In genomic region chr11:83073248-83073647, GRCh38 we compare ENCODE assay signal across 9 cellular contexts. TPM values are rescaled to one million over a fixed set of nuclear protein-coding genes. Genes with fewer than 3 reads are reported as not detected.
DNase-seq lines count a peak whose midpoint lies in the region; ATAC-seq and TF ChIP-seq lines count a peak whose summit lies in the region.
"Had no signal": no experiment of that assay in that cellular context is flagged by ENCODE, and none has a peak within 500 bp of the region (broad histone marks: within the 10 kb centered on the region; RNA-seq: fewer than 3 reads in every experiment).

No MANE protein-coding gene starts in this region.

- H3K79me2 ChIP-seq in OCI-LY3 (ENCODE audit: low read length): peaks cover 86% of the 10 kb centered on the region

- peaks cover 62% of the 10 kb centered on the region for H3K36me3 ChIP-seq in OCI-LY3 (replicated peaks; ENCODE audit: low read depth, low read length)
- peaks cover 0 to 12% of the 10 kb centered on the region in 2 donors for H3K36me3 ChIP-seq in gastrocnemius medialis

- TF ChIP-seq POLR2A in gastrocnemius medialis (IDR thresholded peaks at IDR 0.05): no peak

- no peak for DNase-seq in foreskin fibroblast
- no peak for DNase-seq in gastrocnemius medialis
- DNase-seq in middle frontal gyrus (ENCODE audit: extremely low spot score, low spot score): no peak
- DNase-seq in GM19238 (ENCODE audit: insufficient read length, low spot score): no peak
- DNase-seq in activated effector memory CD4-positive, alpha-beta T cell treated with anti-CD3 and anti-CD28 coated beads, Interleukin-2, amount 50 U/mL, for 16 hours: no peak

- no peaks in the 10 kb centered on the region for H3K9me3 ChIP-seq in OCI-LY3 (ENCODE audit: insufficient read depth, low read length)
- no peaks in the 10 kb centered on the region for H3K9me3 ChIP-seq in gastrocnemius medialis

- H3K4me2 ChIP-seq in OCI-LY3 (ENCODE audit: low read length): peak overlapping the region; percentile 90

- ATAC-seq in gastrocnemius medialis (no peak), HG02973 (IDR thresholded peaks at IDR 0.05; ENCODE audit: unreplicated experiment) (no peak)
- ATAC-seq: natural killer cell treated with Interleukin-12 subunit alpha and Interleukin-12 subunit beta and Interleukin-15 and Interleukin-18, amount 100 ng/mL, for 72 hours had no signal

- intact Hi-C loops in gastrocnemius medialis (cut with DNase I; ENCODE audit: low total_unique reads): loop anchor here (5.0 to 10.0 kb wide), 3 partner anchors 71 to 168 kb away; partner anchors contain the start of genes DDIAS and PRCP

- TF ChIP-seq CTCF in OCI-LY3 (IDR thresholded peaks at IDR 0.05; ENCODE audit: low read depth, low read length): no peak
- no peak for TF ChIP-seq CTCF in foreskin fibroblast (IDR thresholded peaks at IDR 0.05; ENCODE audit: low read depth, low read length)
- TF ChIP-seq CTCF in gastrocnemius medialis (IDR thresholded peaks at IDR 0.05 in 4 of 5, conservative IDR thresholded peaks at IDR 0.05 in 1 of 5): no peak

- peak overlapping the region; percentile 69 for H3K27ac ChIP-seq in OCI-LY3 (ENCODE audit: low read length)
- peak overlapping the region; percentile 87 to 98 (median 96) for H3K27ac ChIP-seq in gastrocnemius medialis

- no peak overlapping the region for H2AFZ ChIP-seq in OCI-LY3 (ENCODE audit: low read depth, low read length)

- H3K4me1 ChIP-seq in OCI-LY3 (ENCODE audit: low read length) (peaks cover 28% of the 10 kb centered on the region), gastrocnemius medialis (peaks cover 40 to 53% of the 10 kb centered on the region in 2 donors)

- in situ Hi-C loops in gastrocnemius medialis (cut with MboI; ENCODE audit: low sequenced_read_pairs in 4 of 4): loop anchor here in 3 of 4 donors (10.0 to 25.0 kb wide), 5 partner anchors 82 to 212 kb away; partner anchors contain the start of genes PCF11 (in 2 of the 3), CCDC90B (in 1 of the 3), DDIAS (in 1 of the 3) and PRCP (in 1 of the 3)

- H3K9ac ChIP-seq in OCI-LY3 (ENCODE audit: low read length): peak overlapping the region; percentile 95

- no peaks in the 10 kb centered on the region for H3K27me3 ChIP-seq in OCI-LY3 (ENCODE audit: low read depth, low read length)
- H3K27me3 ChIP-seq in gastrocnemius medialis: no peaks in the 10 kb centered on the region

- H3K4me3 ChIP-seq in GM08714 (ENCODE audit: low read length) (peak overlapping the region; percentile 93), OCI-LY3 (ENCODE audit: low read length) (peak overlapping the region; percentile 89), foreskin fibroblast (ENCODE audit: low read depth in 1 of 2, low read length in 2 of 2) (peak overlapping the region; percentile 67 to 85), gastrocnemius medialis (peak overlapping the region; percentile 73 to 90 (median 83))

- peaks cover 21% of the 10 kb centered on the region for H4K20me1 ChIP-seq in OCI-LY3 (ENCODE audit: insufficient read depth, low read length)

RNA-seq across cellular contexts. Expression of gene RAB30, which starts 1.6 kb away (rescaled TPM):
- 10 to 100 TPM; 29.8 to 57.1 (median 33.9) TPM for total RNA-seq in gastrocnemius medialis
